In genomic region chr4:3524920-3525319, GRCh38 we compare ENCODE assay signal across 23 cellular contexts.
"Had no signal": no experiment of that assay in that cellular context is flagged by ENCODE, and none has a peak within 500 bp of the region (broad histone marks: within the 10 kb centered on the region; RNA-seq: fewer than 3 reads in every experiment).

No MANE protein-coding gene starts in this region.

- ATAC-seq: activated CD8-positive, alpha-beta T cell treated with anti-CD3 and anti-CD28 coated beads for 36 hours; activated T-helper 17 cell treated with anti-CD3 and anti-CD28 coated beads, Interleukin-2, amount 50 U/mL, for 72 hours; gastrocnemius medialis; heart left ventricle; SK-N-SH treated with all-trans-retinoic acid at 6 μM for 48 hours; T-cell had no signal

- H3K9me3 ChIP-seq: adrenal gland, colonic mucosa, gastrocnemius medialis, heart left ventricle, suprapubic skin had no signal

- H3K4me3 ChIP-seq: adrenal gland, colonic mucosa, gastrocnemius medialis, heart left ventricle, skin epidermis, suprapubic skin had no signal

- H3K4me1 ChIP-seq: colonic mucosa, gastrocnemius medialis had no signal

- H3K27me3 ChIP-seq: adrenal gland, colonic mucosa, gastrocnemius medialis, heart left ventricle, suprapubic skin had no signal

- DNase-seq: activated B cell treated with CpG ODN at 0.5 μM for 24 hours; activated CD4-positive, alpha-beta T cell treated with anti-CD3 and anti-CD28 coated beads for 4 hours; activated CD8-positive, alpha-beta T cell treated with anti-CD3 and anti-CD28 coated beads for 36 hours; activated naive CD4-positive, alpha-beta T cell treated with anti-CD3 and anti-CD28 coated beads for 36 hours; activated T-cell treated with anti-CD3 and anti-CD28 coated beads, Interleukin-2, amount 50 U/mL, for 1 hour; adrenal gland; caudate nucleus; colonic mucosa; erythroblast; gastrocnemius medialis; kidney glomerular epithelial cell; mesendoderm; nephron progenitor cell; occipital lobe; stimulated activated CD4-positive, alpha-beta T cell treated with anti-CD3 and anti-CD28 coated beads, Interleukin-15, amount 100 ng/mL, for 24 hours; stimulated activated CD4-positive, alpha-beta T cell treated with anti-CD3 and anti-CD28 coated beads, Interleukin-2, amount 100 ng/mL, for 48 hours; T-cell; trophoblast cell had no signal

- H3K27ac ChIP-seq: adrenal gland, colonic mucosa, gastrocnemius medialis, heart left ventricle, skin epidermis, suprapubic skin had no signal
